In the genomic region with DNA sequence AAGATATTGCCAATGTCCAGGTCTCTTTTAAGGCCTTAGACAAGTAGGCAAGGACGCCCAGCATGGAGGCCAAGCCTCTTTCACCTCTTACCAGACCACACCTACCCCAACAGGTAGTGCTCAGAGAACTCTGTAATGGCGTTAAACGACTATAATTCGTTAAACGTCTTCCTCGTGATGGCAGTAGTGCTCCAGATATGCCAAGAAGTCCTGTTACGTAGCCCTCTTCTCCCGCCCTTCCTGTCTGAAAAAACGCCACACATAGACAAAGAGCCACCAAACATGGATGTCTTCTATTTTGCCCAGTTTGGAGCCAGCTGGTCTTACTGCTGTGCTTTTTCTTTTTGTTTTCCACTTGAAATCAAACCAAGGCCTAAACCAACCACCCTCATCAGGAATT, we compare ENCODE assay signal across 9 cellular contexts.
DNase-seq lines count a peak whose midpoint lies in the region; TF ChIP-seq lines count a peak whose summit lies in the region.
"Had no signal": no experiment of that assay in that cellular context is flagged by ENCODE, and none has a peak within 500 bp of the region (broad histone marks: within the 10 kb centered on the region; RNA-seq: fewer than 3 reads in every experiment).

No MANE protein-coding gene starts in this region.

- DNase-seq in right atrium auricular region (ENCODE audit: low spot score): no peak
- no peak for DNase-seq in cardiac septum (ENCODE audit: low spot score)
- peak; percentile 1 for DNase-seq in NCI-H69 (lab: John Stamatoyannopoulos, UW)
- DNase-seq in fibroblast of the aortic adventitia (ENCODE audit: low read depth): peak; percentile 95
- DNase-seq in ureter (ENCODE audit: low spot score): peak; percentile 88
- no peak for DNase-seq in NCI-H128 (lab: John Stamatoyannopoulos, UW; ENCODE audit: unreplicated experiment)
- DNase-seq in nephron progenitor cell: no peak
- no peak for DNase-seq in inferior parietal cortex (ENCODE audit: extremely low spot score)

- H3K4me3 ChIP-seq in right atrium auricular region (peak overlapping the region; percentile 14 to 26), fibroblast of the aortic adventitia (ENCODE audit: low read depth, low read length) (peak overlapping the region; percentile 23)

- H3K27ac Mint-ChIP-seq in nephron progenitor cell: no peak overlapping the region
- H3K27ac Mint-ChIP-seq: CD8-positive, alpha-beta memory T cell had no signal

- peaks cover 97% of the 10 kb centered on the region for H3K36me3 Mint-ChIP-seq in nephron progenitor cell (ENCODE audit: low read depth)
- H3K36me3 Mint-ChIP-seq: CD8-positive, alpha-beta memory T cell had no signal

- no peaks in the 10 kb centered on the region for H3K27me3 ChIP-seq in right atrium auricular region

- H3K27me3 Mint-ChIP-seq in nephron progenitor cell (ENCODE audit: low read depth, poor library complexity): no peaks in the 10 kb centered on the region
- H3K27me3 Mint-ChIP-seq: CD8-positive, alpha-beta memory T cell had no signal

- TF ChIP-seq CTCF in right atrium auricular region (IDR thresholded peaks at IDR 0.05): peak in 1 of 2 donors; percentile 50
- TF ChIP-seq CTCF in fibroblast of the aortic adventitia (IDR thresholded peaks at IDR 0.05; ENCODE audit: insufficient read depth, low read length): peak; percentile 17
- TF ChIP-seq CTCF in nephron progenitor cell (IDR thresholded peaks at IDR 0.05): no peak

- H3K27ac ChIP-seq in right atrium auricular region: peak overlapping the region in 1 of 2 donors; percentile 43

- no peaks in the 10 kb centered on the region for H3K36me3 ChIP-seq in right atrium auricular region

- H3K4me3 Mint-ChIP-seq in nephron progenitor cell: no peak overlapping the region

- no peaks in the 10 kb centered on the region for H3K4me1 ChIP-seq in right atrium auricular region

- H3K9me3 Mint-ChIP-seq in nephron progenitor cell: peaks cover 28% of the 10 kb centered on the region

- no peaks in the 10 kb centered on the region for H3K9me3 ChIP-seq in right atrium auricular region

- H3K4me1 Mint-ChIP-seq in nephron progenitor cell: no peaks in the 10 kb centered on the region

- intact Hi-C loops in cardiac septum (cut with DNase I): no loop called here

Comparison
In these comparisons a context has a peak if more than half of its experiments do, and no peak if none do; other contexts are left out.
1. DNase-seq: peak in NCI-H69 (single experiment), fibroblast of the aortic adventitia (single experiment) and ureter (single experiment); none in right atrium auricular region (single experiment), cardiac septum (single experiment), NCI-H128 (single experiment), nephron progenitor cell (single experiment) and inferior parietal cortex (single experiment).